ENCODE assay signal across 16 cellular contexts in genomic region chr1:71600023-71600422, GRCh38.
"Had no signal": no experiment of that assay in that cellular context is flagged by ENCODE, and none has a peak within 500 bp of the region (broad histone marks: within the 10 kb centered on the region; RNA-seq: fewer than 3 reads in every experiment).

No MANE protein-coding gene starts in this region.

- DNase-seq: dorsolateral prefrontal cortex; effector CD4-positive, alpha-beta T cell; effector memory CD4-positive, alpha-beta T cell; foreskin keratinocyte; heart left ventricle; hippocampal formation; left cardiac atrium; left lung; lower lobe of right lung; mesenchymal stem cell; mucosa of descending colon; naive B cell; naive thymus-derived CD8-positive, alpha-beta T cell had no signal

- ATAC-seq: foreskin keratinocyte; gastroesophageal sphincter; heart left ventricle; left cardiac atrium; left lung; lower lobe of right lung; mucosa of descending colon; naive thymus-derived CD8-positive, alpha-beta T cell had no signal

- H3K36me3 ChIP-seq: esophagus muscularis mucosa, gastroesophageal sphincter, heart left ventricle, left lung, lower lobe of right lung had no signal

- H3K27me3 ChIP-seq: dorsolateral prefrontal cortex, esophagus muscularis mucosa, foreskin keratinocyte, gastroesophageal sphincter, heart left ventricle, left lung had no signal

- H3K9me3 ChIP-seq: esophagus muscularis mucosa, gastroesophageal sphincter, lower lobe of right lung, mucosa of descending colon had no signal

- H3K4me1 ChIP-seq: foreskin keratinocyte, gastroesophageal sphincter, heart left ventricle, left lung, lower lobe of right lung had no signal

- H3K27ac ChIP-seq: coronary artery, dorsolateral prefrontal cortex, esophagus muscularis mucosa, foreskin keratinocyte, gastroesophageal sphincter, heart left ventricle, left lung, lower lobe of right lung had no signal

- H3K4me3 ChIP-seq: coronary artery, dorsolateral prefrontal cortex, esophagus muscularis mucosa, gastroesophageal sphincter, heart left ventricle, left lung, lower lobe of right lung, mucosa of descending colon had no signal
